19 cellular contexts compared by ENCODE assay signal in genomic region chr9:106575903-106576755, GRCh38.
A peak's percentile ranks its signal among the peaks of the same experiment; 100 is the strongest.
DNase-seq lines count a peak whose midpoint lies in the region; ATAC-seq and TF ChIP-seq lines count a peak whose summit lies in the region.
"Had no signal": no experiment of that assay in that cellular context is flagged by ENCODE, and none has a peak within 500 bp of the region (broad histone marks: within the 10 kb centered on the region; RNA-seq: fewer than 3 reads in every experiment).

No MANE protein-coding gene starts in this region.

- DNase-seq in SJCRH30 (peak; percentile 17 to 36), endodermal cell (no peak), nephron progenitor cell (peak; percentile 10), transverse colon (no peak), COLO668 (lab: John Stamatoyannopoulos, UW; ENCODE audit: unreplicated experiment) (no peak)
- DNase-seq: activated CD4-positive, alpha-beta T cell treated with anti-CD3 and anti-CD28 coated beads for 4 hours; activated naive CD4-positive, alpha-beta T cell treated with Interleukin-2 at 50 U/mL for 16 hours; activated T-cell treated with anti-CD3 and anti-CD28 coated beads, Interleukin-2, amount 50 U/mL, for 24 hours; cortex of kidney; naive thymus-derived CD4-positive, alpha-beta T cell; NCI-H510A treated with DMSO at 0.1 percent for 48 hours; pancreas; right lobe of liver; stimulated activated CD4-positive, alpha-beta T cell treated with anti-CD3 and anti-CD28 coated beads, Interleukin-15, amount 100 ng/mL, for 24 hours had no signal

- in situ Hi-C loops in transverse colon (cut with MboI; ENCODE audit: low pct_ligation_motif_present in 1 of 4, low pct_unique_long_range_greater_than_20kb in 1 of 4, low sequenced_read_pairs in 3 of 4), result no loop called here

- H3K36me3 ChIP-seq in SJCRH30, result no peaks in the 10 kb centered on the region
- H3K36me3 ChIP-seq in endodermal cell (ENCODE audit: control insufficient read depth, insufficient read depth, low read length), result no peaks in the 10 kb centered on the region
- H3K36me3 ChIP-seq in transverse colon, result no peaks in the 10 kb centered on the region
- no peaks in the 10 kb centered on the region for H3K36me3 ChIP-seq in gastroesophageal sphincter
- H3K36me3 ChIP-seq: pancreas, right lobe of liver, SJSA1 had no signal

- intact Hi-C loops in transverse colon (cut with DNase I; ENCODE audit: low total_unique reads), result no loop called here

- TF ChIP-seq CTCF in endodermal cell (conservative IDR thresholded peaks at IDR 0.05) (no peak), nephron progenitor cell (IDR thresholded peaks at IDR 0.05) (no peak), transverse colon (IDR thresholded peaks at IDR 0.05) (no peak), gastroesophageal sphincter (IDR thresholded peaks at IDR 0.05) (no peak)

- H3K27me3 Mint-ChIP-seq in endodermal cell (ENCODE audit: insufficient read depth) (no peaks in the 10 kb centered on the region), nephron progenitor cell (ENCODE audit: low read depth, poor library complexity) (no peaks in the 10 kb centered on the region)
- H3K27me3 Mint-ChIP-seq: activated T-cell treated with anti-CD3 and anti-CD28 coated beads, Interleukin-2, amount 50 U/mL, for 24 hours; memory B cell; stimulated activated naive CD8-positive, alpha-beta T cell treated with anti-CD3 and anti-CD28 coated beads, Interleukin-15, Interleukin-2, amounts not matched to agents 100 ng/mL and 50 ng/mL, for 24 hours had no signal

- H3K36me3 Mint-ChIP-seq in endodermal cell (ENCODE audit: low read depth) (no peaks in the 10 kb centered on the region), nephron progenitor cell (ENCODE audit: low read depth) (peaks cover 4% of the 10 kb centered on the region)
- H3K36me3 Mint-ChIP-seq: memory B cell had no signal

- H3K4me1 ChIP-seq in SJCRH30 (0 out of 2 replicates have a peak, but pooled peaks cover 3% of the 10 kb centered on the region), endodermal cell (ENCODE audit: control insufficient read depth, insufficient read depth, low read length) (no peaks in the 10 kb centered on the region), transverse colon (no peaks in the 10 kb centered on the region), gastroesophageal sphincter (no peaks in the 10 kb centered on the region)
- H3K4me1 ChIP-seq: pancreas, right lobe of liver, SJSA1 had no signal

- H3K9me3 Mint-ChIP-seq in endodermal cell (no peaks in the 10 kb centered on the region), nephron progenitor cell (peaks cover 17% of the 10 kb centered on the region)

- no peaks in the 10 kb centered on the region for H3K4me1 Mint-ChIP-seq in endodermal cell
- H3K4me1 Mint-ChIP-seq in nephron progenitor cell, result peaks cover 29% of the 10 kb centered on the region
- H3K4me1 Mint-ChIP-seq: memory B cell; naive thymus-derived CD4-positive, alpha-beta T cell had no signal

- H3K27ac Mint-ChIP-seq in endodermal cell (no peak overlapping the region), nephron progenitor cell (peak overlapping the region; percentile 93)
- H3K27ac Mint-ChIP-seq: activated T-cell treated with anti-CD3 and anti-CD28 coated beads, Interleukin-2, amount 50 U/mL, for 24 hours; memory B cell; naive thymus-derived CD4-positive, alpha-beta T cell; stimulated activated naive CD8-positive, alpha-beta T cell treated with anti-CD3 and anti-CD28 coated beads, Interleukin-15, Interleukin-2, amounts not matched to agents 100 ng/mL and 50 ng/mL, for 24 hours had no signal

- TF ChIP-seq POLR2A in transverse colon (IDR thresholded peaks at IDR 0.05), result no peak
- no peak for TF ChIP-seq POLR2A in gastroesophageal sphincter (IDR thresholded peaks at IDR 0.05)

- no peak for ATAC-seq in GM18498 (IDR thresholded peaks at IDR 0.05; ENCODE audit: unreplicated experiment)
- no peak for ATAC-seq in gastroesophageal sphincter
- ATAC-seq: naive thymus-derived CD4-positive, alpha-beta T cell; pancreas; right lobe of liver had no signal

- no peak for TF ChIP-seq EP300 in transverse colon (IDR thresholded peaks at IDR 0.05; ENCODE audit: low read depth)
- TF ChIP-seq EP300 in gastroesophageal sphincter (IDR thresholded peaks at IDR 0.05), result no peak

- H3K4me3 Mint-ChIP-seq in endodermal cell (no peak overlapping the region), nephron progenitor cell (no peak overlapping the region)
- H3K4me3 Mint-ChIP-seq: activated T-cell treated with anti-CD3 and anti-CD28 coated beads, Interleukin-2, amount 50 U/mL, for 24 hours; memory B cell; naive thymus-derived CD4-positive, alpha-beta T cell; stimulated activated naive CD8-positive, alpha-beta T cell treated with anti-CD3 and anti-CD28 coated beads, Interleukin-15, Interleukin-2, amounts not matched to agents 100 ng/mL and 50 ng/mL, for 24 hours had no signal

- 71 to 90% methylated on average over 5 to 12 of the region's 12 CpGs for WGBS in endodermal cell (ENCODE audit: insufficient coverage in 1 of 2, insufficient read length in 1 of 2), 2 experiments
- 70% methylated on average over 12 of the region's 12 CpGs; no CpG with 5 or more reads in 1 of the 2 donors for WGBS in transverse colon (ENCODE audit: low coverage in 1 of 2), 2 donors
- 64 to 74% methylated on average over 3 to 6 of the region's 12 CpGs for WGBS in gastroesophageal sphincter (ENCODE audit: low coverage in 1 of 2), 2 donors

- H3K9ac ChIP-seq in endodermal cell (ENCODE audit: extremely low read depth, low read length, poor library complexity, severe bottlenecking), result no peak overlapping the region

- H3K27me3 ChIP-seq in SJCRH30 (no peaks in the 10 kb centered on the region), endodermal cell (ENCODE audit: control insufficient read depth, insufficient read depth, low read length, poor library complexity, severe bottlenecking) (no peaks in the 10 kb centered on the region), transverse colon (no peaks in the 10 kb centered on the region), gastroesophageal sphincter (no peaks in the 10 kb centered on the region)
- H3K27me3 ChIP-seq: pancreas, right lobe of liver, SJSA1 had no signal

- H3K4me3 ChIP-seq in SJCRH30 (no peak overlapping the region), endodermal cell (ENCODE audit: low read length) (no peak overlapping the region), transverse colon (no peak overlapping the region), gastroesophageal sphincter (no peak overlapping the region)
- H3K4me3 ChIP-seq: pancreas, right lobe of liver, SJSA1 had no signal

- H3K27ac ChIP-seq in SJCRH30 (no peak overlapping the region), endodermal cell (ENCODE audit: low read depth, low read length) (peak overlapping the region; percentile 92), transverse colon (peak overlapping the region in 3 of 4 donors; percentile 19 to 41 (median 34)), gastroesophageal sphincter (peak overlapping the region in 2 of 4 donors; percentile 21 to 28)
- H3K27ac ChIP-seq: pancreas, right lobe of liver, SJSA1 had no signal

- H3K9me3 ChIP-seq in SJCRH30 (replicated peaks) (no peaks in the 10 kb centered on the region; the same call in 1 of the 2 replicates), endodermal cell (ENCODE audit: control insufficient read depth, low read length) (no peaks in the 10 kb centered on the region), transverse colon (no peaks in the 10 kb centered on the region), gastroesophageal sphincter (peaks cover 0 to 7% (median 0%) of the 10 kb centered on the region in 3 donors)
- H3K9me3 ChIP-seq: pancreas, right lobe of liver, SJSA1 had no signal

Comparison
In these comparisons a context has a peak if more than half of its experiments do, and no peak if none do; other contexts are left out.
1. DNase-seq: peak in SJCRH30 (2 of 2) and nephron progenitor cell (single experiment); none in endodermal cell (single experiment), transverse colon (single experiment) and COLO668 (single experiment).